17 cellular contexts compared by ENCODE assay signal in the genomic region with DNA sequence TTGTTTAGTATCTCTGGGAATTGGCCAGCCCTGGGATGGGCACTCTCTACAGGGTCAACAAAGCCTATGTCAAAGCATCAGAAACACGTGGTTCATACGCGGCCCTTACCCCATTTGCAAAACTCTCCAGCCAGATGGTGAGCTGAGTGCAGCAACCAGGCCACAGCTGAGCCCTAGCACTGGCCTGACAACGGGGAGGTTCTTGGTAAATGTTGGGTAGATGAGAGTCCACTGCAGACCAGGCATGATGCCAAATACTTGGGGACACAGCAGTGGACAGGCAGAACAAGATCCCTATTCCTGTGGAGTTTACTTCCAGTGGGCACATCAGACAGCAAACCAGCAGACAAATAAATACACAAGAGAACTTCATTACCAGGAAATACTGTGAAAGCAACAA.
"Had no signal": no experiment of that assay in that cellular context is flagged by ENCODE, and none has a peak within 500 bp of the region (broad histone marks: within the 10 kb centered on the region; RNA-seq: fewer than 3 reads in every experiment).

No MANE protein-coding gene starts in this region.

- H3K9me3 ChIP-seq: MG63, SJSA1 had no signal

- H3K27me3 ChIP-seq: MG63 had no signal

- H3K27ac ChIP-seq: SJSA1, SK-N-MC had no signal

- H3K4me1 ChIP-seq: SJSA1 had no signal

- H3K4me3 ChIP-seq: MG63, SJSA1, SK-N-MC had no signal

- H3K36me3 ChIP-seq: MG63, SJSA1 had no signal

- DNase-seq: Karpas-422, KG1, NCI-H1092 treated with DMSO at 0.1 percent for 48 hours, NCI-H1436, NCI-H187, NCI-H2029, NCI-H2081 treated with DMSO at 0.1 percent for 48 hours, NCI-H2171, NCI-H446, NCI-H510A, NCI-H526, NCI-H82, Right ventricle myocardium superior, RPMI8226 had no signal
